Comparison of ENCODE assay signal across 21 cellular contexts in the genomic region with DNA sequence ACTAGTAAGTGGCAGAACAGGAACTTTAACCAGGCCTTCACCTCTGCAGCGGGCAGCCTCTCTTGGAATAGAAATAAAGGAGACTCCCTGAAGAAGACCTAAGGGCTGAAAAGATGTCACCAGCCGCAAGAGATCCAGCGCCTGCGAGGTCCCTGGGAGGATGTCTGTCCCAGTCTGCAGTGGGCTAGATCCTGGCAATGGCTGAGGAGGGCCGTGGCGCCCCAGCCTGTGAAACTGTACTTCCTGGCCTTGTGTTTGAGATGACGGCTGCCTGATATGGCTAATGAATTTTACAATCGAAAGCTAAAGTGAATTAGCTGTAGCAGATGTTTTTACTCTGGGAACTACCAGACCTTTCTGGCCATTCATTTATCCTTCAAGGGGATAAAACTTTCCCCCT.
A peak's percentile ranks its signal among the peaks of the same experiment; 100 is the strongest.
DNase-seq lines count a peak whose midpoint lies in the region; FAIRE-seq and TF ChIP-seq lines count a peak whose summit lies in the region.
"Had no signal": no experiment of that assay in that cellular context is flagged by ENCODE, and none has a peak within 500 bp of the region (broad histone marks: within the 10 kb centered on the region; RNA-seq: fewer than 3 reads in every experiment).

No MANE protein-coding gene starts in this region.

- H3K4me3 Mint-ChIP-seq in brain (peak overlapping the region in 1 of 5 experiments; percentile 9), neural progenitor cell (no peak overlapping the region), HFFc6 (no peak overlapping the region)
- H3K4me3 Mint-ChIP-seq: CD8-positive, alpha-beta T cell; GM23338 had no signal

- WGBS in spleen, 5 donors: 73 to 86% (median 79%) methylated on average over 8 of the region's 8 CpGs

- H3K27me3 Mint-ChIP-seq in brain: peaks cover 11% of the 10 kb centered on the region
- peaks cover 9% of the 10 kb centered on the region for H3K27me3 Mint-ChIP-seq in neural progenitor cell (ENCODE audit: insufficient read depth, low read depth)
- peaks cover 3% of the 10 kb centered on the region for H3K27me3 Mint-ChIP-seq in HFFc6 (ENCODE audit: insufficient read depth)

- no peaks in the 10 kb centered on the region for H3F3A ChIP-seq in neural progenitor cell (ENCODE audit: low read depth)

- H3K36me3 ChIP-seq in BE2C (no peaks in the 10 kb centered on the region), neural progenitor cell (no peaks in the 10 kb centered on the region), spleen (no peaks in the 10 kb centered on the region)
- no peaks in the 10 kb centered on the region for H3K36me3 ChIP-seq in effector memory CD4-positive, alpha-beta T cell (ENCODE audit: control insufficient read depth, insufficient read depth, low read length)
- H3K36me3 ChIP-seq: BLaER1 treated with 17β-estradiol and CSF1 and Interleukin-3, amounts not matched to agents 10 nM and 100 nM had no signal

- H3K79me2 ChIP-seq in neural progenitor cell (ENCODE audit: low read depth): no peaks in the 10 kb centered on the region

- H3K4me3 ChIP-seq in BE2C (ENCODE audit: low read depth, low read length): no peak overlapping the region
- no peak overlapping the region for H3K4me3 ChIP-seq in neural progenitor cell
- no peak overlapping the region for H3K4me3 ChIP-seq in spleen
- no peak overlapping the region for H3K4me3 ChIP-seq in effector memory CD4-positive, alpha-beta T cell (ENCODE audit: insufficient read depth, low read depth, low read length, poor library complexity, severe bottlenecking)
- H3K4me3 ChIP-seq: BLaER1 treated with 17β-estradiol and CSF1 and Interleukin-3, amounts not matched to agents 10 nM and 100 nM; GM23338 had no signal

- H3K36me3 Mint-ChIP-seq in brain (no peaks in the 10 kb centered on the region), neural progenitor cell (no peaks in the 10 kb centered on the region), HFFc6 (ENCODE audit: low read depth) (no peaks in the 10 kb centered on the region; the same call in 1 of the 2 replicates)
- H3K36me3 Mint-ChIP-seq: CD8-positive, alpha-beta T cell had no signal

- peaks cover 38% of the 10 kb centered on the region for H3K4me1 Mint-ChIP-seq in brain
- peaks cover 34% of the 10 kb centered on the region for H3K4me1 Mint-ChIP-seq in neural progenitor cell
- no peaks in the 10 kb centered on the region for H3K4me1 Mint-ChIP-seq in HFFc6 (ENCODE audit: low read depth)
- H3K4me1 Mint-ChIP-seq: GM23338 had no signal

- no peak overlapping the region for H3K4me2 ChIP-seq in neural progenitor cell
- H3K4me2 ChIP-seq: BLaER1 treated with 17β-estradiol and CSF1 and Interleukin-3, amounts not matched to agents 10 nM and 100 nM; GM23338 had no signal

- no peak overlapping the region for H2AFZ ChIP-seq in neural progenitor cell (replicated peaks)
- H2AFZ ChIP-seq: GM23338 had no signal

- TF ChIP-seq CTCF in BE2C (IDR thresholded peaks at IDR 0.05; ENCODE audit: low read depth, low read length) (no peak), brain (conservative IDR thresholded peaks at IDR 0.05) (no peak), neural progenitor cell (IDR thresholded peaks at IDR 0.05) (no peak), spleen (IDR thresholded peaks at IDR 0.05 in 8 of 11, conservative IDR thresholded peaks at IDR 0.05 in 3 of 11) (no peak), HFFc6 (IDR thresholded peaks at IDR 0.05) (no peak)

- H3K9me3 ChIP-seq in BE2C (no peaks in the 10 kb centered on the region), neural progenitor cell (ENCODE audit: low read depth) (no peaks in the 10 kb centered on the region), spleen (no peaks in the 10 kb centered on the region)
- H3K9me3 ChIP-seq in effector memory CD4-positive, alpha-beta T cell (ENCODE audit: control insufficient read depth, low read length): no peaks in the 10 kb centered on the region
- H3K9me3 ChIP-seq: BLaER1 treated with 17β-estradiol and CSF1 and Interleukin-3, amounts not matched to agents 10 nM and 100 nM had no signal

- peak; percentile 75 for DNase-seq in BE2C
- no peak for DNase-seq in neural progenitor cell (ENCODE audit: low spot score)
- DNase-seq in spleen: peak; percentile 43
- no peak for DNase-seq in NCI-H510A treated with DMSO at 0.1 percent for 48 hours (lab: John Stamatoyannopoulos, UW)
- DNase-seq in HFFc6: no peak
- DNase-seq in effector memory CD4-positive, alpha-beta T cell: no peak
- DNase-seq in GM19239 (ENCODE audit: insufficient read length, low spot score): no peak
- DNase-seq: 8988T; CD8-positive, alpha-beta T cell; COR-L47; GDM1; HCEC 1CT; IMR-90 had no signal

- TF ChIP-seq POLR2A in spleen (IDR thresholded peaks at IDR 0.05): no peak

- no peaks in the 10 kb centered on the region for H4K20me1 ChIP-seq in neural progenitor cell (ENCODE audit: low read depth)
- H4K20me1 ChIP-seq: BLaER1 treated with 17β-estradiol and CSF1 and Interleukin-3, amounts not matched to agents 10 nM and 100 nM had no signal

- FAIRE-seq in GM19239 (lab: Jason Lieb, UNC): no peak
- FAIRE-seq: D721Med, GM12892, GM18507, H54 had no signal

- H3K4me1 ChIP-seq in BE2C (peaks cover 5% of the 10 kb centered on the region), neural progenitor cell (peaks cover 8% of the 10 kb centered on the region), spleen (no peaks in the 10 kb centered on the region)
- no peaks in the 10 kb centered on the region for H3K4me1 ChIP-seq in effector memory CD4-positive, alpha-beta T cell (ENCODE audit: control insufficient read depth, insufficient read depth, low read length, poor library complexity, severe bottlenecking)
- H3K4me1 ChIP-seq: BLaER1 treated with 17β-estradiol and CSF1 and Interleukin-3, amounts not matched to agents 10 nM and 100 nM had no signal

- no peaks in the 10 kb centered on the region for H3K27me3 ChIP-seq in BE2C
- no peaks in the 10 kb centered on the region for H3K27me3 ChIP-seq in neural progenitor cell
- H3K27me3 ChIP-seq in spleen (replicated peaks in 1 of 7): peaks cover 0 to 16% (median 0%) of the 10 kb centered on the region in 7 donors
- no peaks in the 10 kb centered on the region for H3K27me3 ChIP-seq in effector memory CD4-positive, alpha-beta T cell (replicated peaks; ENCODE audit: control insufficient read depth, insufficient read depth, low read length, poor library complexity, severe bottlenecking)
- H3K27me3 ChIP-seq: BLaER1 treated with 17β-estradiol and CSF1 and Interleukin-3, amounts not matched to agents 10 nM and 100 nM had no signal

- peaks cover 0 to 77% (median 10%) of the 10 kb centered on the region in 5 experiments for H3K9me3 Mint-ChIP-seq in brain
- peaks cover 5% of the 10 kb centered on the region for H3K9me3 Mint-ChIP-seq in neural progenitor cell
- H3K9me3 Mint-ChIP-seq in HFFc6: peaks cover 68% of the 10 kb centered on the region
- H3K9me3 Mint-ChIP-seq: CD8-positive, alpha-beta T cell had no signal

- H3K9ac ChIP-seq in neural progenitor cell: no peak overlapping the region
- H3K9ac ChIP-seq: BLaER1 treated with 17β-estradiol and CSF1 and Interleukin-3, amounts not matched to agents 10 nM and 100 nM had no signal

- peak overlapping the region in 3 of 5 experiments; percentile 47 to 86 (median 75) for H3K27ac Mint-ChIP-seq in brain
- H3K27ac Mint-ChIP-seq in neural progenitor cell: peak overlapping the region; percentile 43
- no peak overlapping the region for H3K27ac Mint-ChIP-seq in HFFc6
- H3K27ac Mint-ChIP-seq: CD8-positive, alpha-beta T cell; GM23338 had no signal

- intact Hi-C loops in spleen (cut with DNase I; ENCODE audit: low total_unique reads): no loop called here

- H3K27ac ChIP-seq in neural progenitor cell: no peak overlapping the region
- H3K27ac ChIP-seq in spleen: no peak overlapping the region
- H3K27ac ChIP-seq in effector memory CD4-positive, alpha-beta T cell (ENCODE audit: insufficient read depth, low read length, poor library complexity, severe bottlenecking): no peak overlapping the region
- H3K27ac ChIP-seq: BLaER1 treated with 17β-estradiol and CSF1 and Interleukin-3, amounts not matched to agents 10 nM and 100 nM; HL-60 had no signal

Comparison
In these comparisons a context has a peak if more than half of its experiments do, and no peak if none do; other contexts are left out.
1. DNase-seq: peak in BE2C (single experiment) and spleen (single experiment); none in neural progenitor cell (single experiment), NCI-H510A treated with DMSO at 0.1 percent for 48 hours (single experiment), HFFc6 (single experiment), effector memory CD4-positive, alpha-beta T cell (0 of 3) and GM19239 (single experiment).